ENCODE assay signal across 1 cellular context in the genomic region with DNA sequence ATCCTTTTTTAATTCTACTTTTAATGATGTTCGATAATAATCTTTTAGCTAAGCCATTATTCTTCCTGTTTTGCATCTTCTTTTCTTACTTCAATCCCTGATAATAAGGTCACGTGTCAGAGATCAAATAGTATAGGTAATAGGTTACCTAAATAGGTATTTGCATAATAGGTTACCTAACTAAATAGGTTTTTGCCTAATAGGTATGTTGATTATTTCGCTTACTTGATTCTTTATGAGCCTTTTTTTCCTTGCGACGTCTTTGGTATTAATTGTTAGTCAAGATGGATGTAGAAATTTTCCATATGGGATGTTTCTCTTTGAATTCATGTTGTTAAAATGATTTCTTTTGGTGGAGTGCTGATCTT.
TF ChIP-seq lines count a peak whose summit lies in the region.

No MANE protein-coding gene starts in this region.

TF ChIP-seq in SK-N-SH treated with all-trans-retinoic acid at 6 μM for 48 hours, 23 proteins besides CTCF, POLR2A, EP300 and RAD21 (continued from another document):
- TF ChIP-seq ZFP3 (CRISPR knock-in tag; IDR thresholded peaks at IDR 0.05) (no peak), GLIS3 (CRISPR knock-in tag; IDR thresholded peaks at IDR 0.05) (no peak), OSR1 (CRISPR knock-in tag; IDR thresholded peaks at IDR 0.05) (no peak), ZNF8 (CRISPR knock-in tag; IDR thresholded peaks at IDR 0.05) (no peak), PPARA (CRISPR knock-in tag; IDR thresholded peaks at IDR 0.05; ENCODE audit: borderline replicate concordance) (no peak), ZC3H10 (CRISPR knock-in tag; IDR thresholded peaks at IDR 0.05) (no peak)
- TF ChIP-seq, protein P1, sequence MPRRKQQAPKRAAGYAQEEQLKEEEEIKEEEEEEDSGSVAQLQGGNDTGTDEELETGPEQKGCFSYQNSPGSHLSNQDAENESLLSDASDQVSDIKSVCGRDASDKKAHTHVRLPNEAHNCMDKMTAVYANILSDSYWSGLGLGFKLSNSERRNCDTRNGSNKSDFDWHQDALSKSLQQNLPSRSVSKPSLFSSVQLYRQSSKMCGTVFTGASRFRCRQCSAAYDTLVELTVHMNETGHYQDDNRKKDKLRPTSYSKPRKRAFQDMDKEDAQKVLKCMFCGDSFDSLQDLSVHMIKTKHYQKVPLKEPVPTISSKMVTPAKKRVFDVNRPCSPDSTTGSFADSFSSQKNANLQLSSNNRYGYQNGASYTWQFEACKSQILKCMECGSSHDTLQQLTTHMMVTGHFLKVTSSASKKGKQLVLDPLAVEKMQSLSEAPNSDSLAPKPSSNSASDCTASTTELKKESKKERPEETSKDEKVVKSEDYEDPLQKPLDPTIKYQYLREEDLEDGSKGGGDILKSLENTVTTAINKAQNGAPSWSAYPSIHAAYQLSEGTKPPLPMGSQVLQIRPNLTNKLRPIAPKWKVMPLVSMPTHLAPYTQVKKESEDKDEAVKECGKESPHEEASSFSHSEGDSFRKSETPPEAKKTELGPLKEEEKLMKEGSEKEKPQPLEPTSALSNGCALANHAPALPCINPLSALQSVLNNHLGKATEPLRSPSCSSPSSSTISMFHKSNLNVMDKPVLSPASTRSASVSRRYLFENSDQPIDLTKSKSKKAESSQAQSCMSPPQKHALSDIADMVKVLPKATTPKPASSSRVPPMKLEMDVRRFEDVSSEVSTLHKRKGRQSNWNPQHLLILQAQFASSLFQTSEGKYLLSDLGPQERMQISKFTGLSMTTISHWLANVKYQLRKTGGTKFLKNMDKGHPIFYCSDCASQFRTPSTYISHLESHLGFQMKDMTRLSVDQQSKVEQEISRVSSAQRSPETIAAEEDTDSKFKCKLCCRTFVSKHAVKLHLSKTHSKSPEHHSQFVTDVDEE (CRISPR knock-in tag; IDR thresholded peaks at IDR 0.05): no peak
